In the genomic region with DNA sequence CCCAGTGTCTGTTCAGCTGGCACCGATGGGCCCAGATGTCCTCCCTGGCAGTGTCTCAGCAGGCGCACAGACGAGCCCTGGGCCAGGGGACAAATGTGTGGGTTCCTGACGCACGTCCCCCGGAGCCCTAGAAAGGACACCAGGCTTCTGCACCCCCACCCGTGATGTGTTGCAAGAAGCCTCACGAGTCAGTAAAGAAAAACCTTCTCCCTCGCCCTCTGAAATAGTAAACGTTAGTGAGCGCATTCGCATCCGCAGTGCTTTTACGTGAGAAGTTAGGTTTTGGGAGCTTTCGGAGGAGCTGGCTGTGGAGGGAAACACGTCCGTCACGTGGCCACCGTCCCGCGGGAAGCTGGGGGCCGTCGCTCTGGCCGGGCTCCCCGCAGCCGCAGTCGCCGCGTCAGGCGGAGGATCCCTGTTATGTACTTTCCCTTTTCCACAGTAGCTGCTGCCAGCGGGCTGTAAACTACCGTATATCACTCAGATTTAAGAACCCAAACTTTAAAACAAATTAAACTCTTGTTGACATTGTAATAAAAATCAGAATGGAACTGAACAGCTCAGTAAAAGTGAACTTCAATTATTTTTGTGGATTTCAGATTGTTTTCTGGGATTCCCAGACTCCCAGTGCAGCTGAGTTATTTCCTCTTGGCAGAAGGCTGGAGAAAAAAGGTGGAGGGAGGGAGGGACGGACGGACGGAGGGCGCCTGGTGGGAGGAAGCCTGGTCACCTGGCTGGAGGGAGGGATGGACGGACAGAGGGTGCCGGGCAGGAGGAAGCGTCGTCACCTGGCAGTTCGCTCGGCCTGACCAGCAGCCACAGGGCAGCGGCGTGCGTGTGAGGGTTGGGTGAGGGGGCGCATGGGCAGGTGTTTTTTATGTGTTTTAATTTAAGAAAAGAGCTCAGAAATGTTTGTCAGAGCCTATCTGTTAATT, we compare ENCODE assay signal across 9 cellular contexts.
A peak's percentile ranks its signal among the peaks of the same experiment; 100 is the strongest.
DNase-seq lines count a peak whose midpoint lies in the region; ATAC-seq and TF ChIP-seq lines count a peak whose summit lies in the region.
"Had no signal": no experiment of that assay in that cellular context is flagged by ENCODE, and none has a peak within 500 bp of the region (broad histone marks: within the 10 kb centered on the region; RNA-seq: fewer than 3 reads in every experiment).

No MANE protein-coding gene starts in this region.

- H3K4me1 ChIP-seq in Panc1 (ENCODE audit: control insufficient read depth, insufficient read depth, low read length) (no peaks in the 10 kb centered on the region), esophagus (ENCODE audit: control insufficient read depth in 2 of 2, insufficient read depth in 2 of 2, low read length in 1 of 2) (peaks cover 4 to 10% of the 10 kb centered on the region in 2 donors), upper lobe of right lung (peaks cover 33% of the 10 kb centered on the region)

- ATAC-seq in GM18870 (IDR thresholded peaks at IDR 0.05; ENCODE audit: unreplicated experiment) (peak; percentile 22), Panc1 (peak; percentile 5; the same call in 1 of the 2 replicates), upper lobe of right lung (peak; percentile 75), HG02588 (IDR thresholded peaks at IDR 0.05; ENCODE audit: unreplicated experiment) (no peak), HG03469 (IDR thresholded peaks at IDR 0.05; ENCODE audit: unreplicated experiment) (no peak)

- TF ChIP-seq CTCF in Panc1 (IDR thresholded peaks at IDR 0.05) (no peak), upper lobe of right lung (IDR thresholded peaks at IDR 0.05) (no peak)

- POLR2A ChIA-PET in Panc1 (lab: Charles Lee): no interaction called here

- 23% methylated on average over 46 of the region's 46 CpGs for WGBS in esophagus, 2 donors

- H3K9me3 ChIP-seq in Panc1 (ENCODE audit: control insufficient read depth, insufficient read depth, low read depth, low read length) (no peaks in the 10 kb centered on the region), esophagus (ENCODE audit: control insufficient read depth in 2 of 2, insufficient read depth in 1 of 2, low read depth in 1 of 2, low read length in 1 of 2) (no peaks in the 10 kb centered on the region), upper lobe of right lung (no peaks in the 10 kb centered on the region)

- H3K4me3 ChIP-seq in Panc1 (ENCODE audit: low read depth in 2 of 2, low read length in 2 of 2) (no peak overlapping the region), esophagus (ENCODE audit: low read depth in 1 of 2, low read length in 2 of 2) (peak overlapping the region; percentile 15 to 20), upper lobe of right lung (peak overlapping the region; percentile 45)
- H3K4me3 ChIP-seq: PC-9 had no signal

- in situ Hi-C loops in Panc1 (cut with HindIII; ENCODE audit: low pct_unique_long_range_greater_than_20kb, low sequenced_read_pairs): no loop called here

- BruUV-seq in Panc1 (replicated peaks; lab: Mats Ljungman, UMichigan): no TSS peak

- intact Hi-C loops in Panc1 (cut with micrococcal nuclease; ENCODE audit: unreplicated experiment): no loop called here
- intact Hi-C loops in upper lobe of right lung (cut with DNase I): no loop called here

- H3K27ac ChIP-seq in Panc1 (ENCODE audit: low read length) (no peak overlapping the region), esophagus (ENCODE audit: low read depth in 2 of 2, low read length in 1 of 2) (peak overlapping the region; percentile 60 to 78), upper lobe of right lung (peak overlapping the region; percentile 76)
- H3K27ac ChIP-seq: PC-9 had no signal

- CTCF ChIA-PET in Panc1 (lab: Charles Lee): interaction anchor here (0.6 to 0.8 kb wide), 2 partner anchors 22 to 36 kb away, joined by 3 to 6 read pairs; no protein-coding TSS in a partner anchor

- DNase-seq in Panc1 (ENCODE audit: low read depth, low spot score) (no peak), mucosa of gallbladder (ENCODE audit: low spot score) (peak; percentile 72), upper lobe of right lung (peak; percentile 84), NCI-H345 treated with DMSO at 0.1 percent for 48 hours (lab: John Stamatoyannopoulos, UW; ENCODE audit: unreplicated experiment) (no peak)

- no peaks in the 10 kb centered on the region for H3K27me3 ChIP-seq in Panc1 (ENCODE audit: control insufficient read depth, insufficient read depth, low read length)
- no peaks in the 10 kb centered on the region for H3K27me3 ChIP-seq in esophagus (ENCODE audit: control insufficient read depth in 1 of 2, insufficient read depth in 2 of 2, low read length in 2 of 2)
- no peaks in the 10 kb centered on the region for H3K27me3 ChIP-seq in upper lobe of right lung

- H3K36me3 ChIP-seq in Panc1 (ENCODE audit: control insufficient read depth, insufficient read depth, low read length): no peaks in the 10 kb centered on the region
- H3K36me3 ChIP-seq in esophagus (ENCODE audit: control insufficient read depth in 2 of 2, insufficient read depth in 2 of 2, low read length in 1 of 2): peaks cover 0 to 3% of the 10 kb centered on the region in 2 donors
- H3K36me3 ChIP-seq in upper lobe of right lung: no peaks in the 10 kb centered on the region

Comparison
In these comparisons a context has a peak if more than half of its experiments do, and no peak if none do; other contexts are left out.
1. ATAC-seq: peak in GM18870 (single experiment), Panc1 (single experiment) and upper lobe of right lung (single experiment); none in HG02588 (single experiment) and HG03469 (single experiment).
2. DNase-seq: peak in mucosa of gallbladder (single experiment) and upper lobe of right lung (single experiment); none in Panc1 (single experiment) and NCI-H345 treated with DMSO at 0.1 percent for 48 hours (single experiment).
3. H3K4me3 ChIP-seq: peak in esophagus (2 of 2) and upper lobe of right lung (single experiment); none in Panc1 (0 of 2).